Comparison of ENCODE assay signal across 20 cellular contexts in genomic region chr15:64197425-64197824, GRCh38. TPM values are rescaled to one million over a fixed set of nuclear protein-coding genes. Genes with fewer than 3 reads are reported as not detected.
DNase-seq lines count a peak whose midpoint lies in the region; ATAC-seq and TF ChIP-seq lines count a peak whose summit lies in the region.
"Had no signal": no experiment of that assay in that cellular context is flagged by ENCODE, and none has a peak within 500 bp of the region (broad histone marks: within the 10 kb centered on the region; RNA-seq: fewer than 3 reads in every experiment).

No MANE protein-coding gene starts in this region.

- H3K36me3 ChIP-seq in A673 (ENCODE audit: insufficient read depth, low read length, poor library complexity, severe bottlenecking), result peaks cover 8% of the 10 kb centered on the region
- H3K36me3 ChIP-seq in BE2C, result peaks cover 7% of the 10 kb centered on the region; the same call in 1 of the 2 replicates

- H3K27ac ChIP-seq in A673 (ENCODE audit: low read depth, low read length, poor library complexity, severe bottlenecking), result peak overlapping the region; percentile 61
- H3K27ac ChIP-seq in right cardiac atrium (ENCODE audit: low read length), result no peak overlapping the region
- H3K27ac ChIP-seq: esophagus muscularis mucosa, heart right ventricle, SK-N-MC had no signal

- peak; percentile 91 for DNase-seq in A673 (ENCODE audit: low spot score)
- DNase-seq in BE2C, result peak; percentile 20
- DNase-seq in right cardiac atrium, result no peak
- DNase-seq in progenitor cell of endocrine pancreas (ENCODE audit: low spot score, unreplicated experiment), result no peak
- DNase-seq in SK-N-DZ (ENCODE audit: low spot score), result no peak
- DNase-seq in middle frontal gyrus (ENCODE audit: extremely low spot score, low spot score), result no peak
- DNase-seq: activated CD4-positive, alpha-beta memory T cell treated with anti-CD3 and anti-CD28 coated beads for 36 hours; AML-193; amygdala; H9; heart right ventricle; NCI-H146; NK-92 treated with Interleukin-12 subunit alpha and Interleukin-12 subunit beta, amount 100 ng/mL, for 24 hours had no signal

- TF ChIP-seq CTCF in A673 (conservative IDR thresholded peaks at IDR 0.05; ENCODE audit: low read depth, low read length), result no peak
- TF ChIP-seq CTCF in BE2C (IDR thresholded peaks at IDR 0.05; ENCODE audit: low read depth, low read length), result no peak
- TF ChIP-seq CTCF in progenitor cell of endocrine pancreas (IDR thresholded peaks at IDR 0.05; ENCODE audit: unreplicated experiment), result no peak

- H3K4me1 Mint-ChIP-seq in activated T-helper 17 cell treated with anti-CD3 and anti-CD28 coated beads, Interleukin-2, amount 50 U/mL, for 72 hours, result no peaks in the 10 kb centered on the region
- peaks cover 1% of the 10 kb centered on the region for H3K4me1 Mint-ChIP-seq in progenitor cell of endocrine pancreas (ENCODE audit: low read depth)
- H3K4me1 Mint-ChIP-seq: central memory CD8-positive, alpha-beta T cell had no signal

- H3K9me3 ChIP-seq in A673 (ENCODE audit: low read depth, low read length, poor library complexity, severe bottlenecking) (no peaks in the 10 kb centered on the region), BE2C (no peaks in the 10 kb centered on the region), right cardiac atrium (ENCODE audit: control insufficient read depth, low read length) (no peaks in the 10 kb centered on the region)
- H3K9me3 ChIP-seq: esophagus muscularis mucosa, heart right ventricle had no signal

- BruUV-seq in A673 (replicated peaks; lab: Mats Ljungman, UMichigan), result no TSS peak

- no peak overlapping the region for H3K4me3 Mint-ChIP-seq in activated T-helper 17 cell treated with anti-CD3 and anti-CD28 coated beads, Interleukin-2, amount 50 U/mL, for 72 hours
- no peak overlapping the region for H3K4me3 Mint-ChIP-seq in progenitor cell of endocrine pancreas (ENCODE audit: low read depth)
- H3K4me3 Mint-ChIP-seq: activated CD4-positive, alpha-beta memory T cell treated with anti-CD3 and anti-CD28 coated beads for 36 hours; central memory CD8-positive, alpha-beta T cell; H9; T-helper 2 cell treated with Interferon-gamma antibody and Interleukin-4, amounts not matched to agents 5 μg/mL and 100 μg/mL, for 36 hours had no signal

- H3K4me3 ChIP-seq in A673 (ENCODE audit: low read depth, low read length, poor library complexity, severe bottlenecking) (no peak overlapping the region), BE2C (ENCODE audit: low read depth, low read length) (peak overlapping the region; percentile 10; the same call in 1 of the 2 replicates), right cardiac atrium (ENCODE audit: low read length) (no peak overlapping the region)
- H3K4me3 ChIP-seq: esophagus muscularis mucosa, heart right ventricle, K562, SK-N-MC had no signal

- H3K4me1 ChIP-seq in A673 (ENCODE audit: insufficient read depth, low read length, poor library complexity, severe bottlenecking), result peaks cover 22% of the 10 kb centered on the region
- peaks cover 21% of the 10 kb centered on the region for H3K4me1 ChIP-seq in BE2C
- H3K4me1 ChIP-seq in right cardiac atrium (ENCODE audit: control insufficient read depth, insufficient read depth, low read length), result peaks cover 2% of the 10 kb centered on the region

- no peaks in the 10 kb centered on the region for H3K27me3 Mint-ChIP-seq in activated T-helper 17 cell treated with anti-CD3 and anti-CD28 coated beads, Interleukin-2, amount 50 U/mL, for 72 hours
- H3K27me3 Mint-ChIP-seq in progenitor cell of endocrine pancreas, result no peaks in the 10 kb centered on the region
- H3K27me3 Mint-ChIP-seq: activated CD4-positive, alpha-beta memory T cell treated with anti-CD3 and anti-CD28 coated beads for 36 hours; central memory CD8-positive, alpha-beta T cell had no signal

- no peaks in the 10 kb centered on the region for H3K9me3 Mint-ChIP-seq in activated T-helper 17 cell treated with anti-CD3 and anti-CD28 coated beads, Interleukin-2, amount 50 U/mL, for 72 hours
- no peaks in the 10 kb centered on the region for H3K9me3 Mint-ChIP-seq in progenitor cell of endocrine pancreas (ENCODE audit: low read depth)
- H3K9me3 Mint-ChIP-seq: activated CD4-positive, alpha-beta memory T cell treated with anti-CD3 and anti-CD28 coated beads for 36 hours; central memory CD8-positive, alpha-beta T cell; H9; T-helper 2 cell treated with Interferon-gamma antibody and Interleukin-4, amounts not matched to agents 5 μg/mL and 100 μg/mL, for 36 hours had no signal

- CTCF ChIA-PET in A673 (lab: Charles Lee), result interaction anchor here (0.6 kb wide), 1 partner anchor 22 kb away, joined by 12 read pairs; no protein-coding TSS in a partner anchor

- H3K27me3 ChIP-seq in A673 (replicated peaks; ENCODE audit: insufficient read depth, low read depth, low read length, poor library complexity), result no peaks in the 10 kb centered on the region
- H3K27me3 ChIP-seq in BE2C, result no peaks in the 10 kb centered on the region
- no peaks in the 10 kb centered on the region for H3K27me3 ChIP-seq in right cardiac atrium (ENCODE audit: control insufficient read depth, insufficient read depth)
- H3K27me3 ChIP-seq: esophagus muscularis mucosa, heart right ventricle had no signal

- intact Hi-C loops in A673 (cut with micrococcal nuclease; ENCODE audit: unreplicated experiment), result no loop called here
- intact Hi-C loops in right cardiac atrium (cut with DNase I), result no loop called here

- H3K27ac Mint-ChIP-seq in activated T-helper 17 cell treated with anti-CD3 and anti-CD28 coated beads, Interleukin-2, amount 50 U/mL, for 72 hours, result peak overlapping the region; percentile 3
- H3K27ac Mint-ChIP-seq in progenitor cell of endocrine pancreas, result no peak overlapping the region
- H3K27ac Mint-ChIP-seq: activated CD4-positive, alpha-beta memory T cell treated with anti-CD3 and anti-CD28 coated beads for 36 hours; H9; T-helper 2 cell treated with Interferon-gamma antibody and Interleukin-4, amounts not matched to agents 5 μg/mL and 100 μg/mL, for 36 hours had no signal

- peaks cover 79% of the 10 kb centered on the region for H3K36me3 Mint-ChIP-seq in activated T-helper 17 cell treated with anti-CD3 and anti-CD28 coated beads, Interleukin-2, amount 50 U/mL, for 72 hours (ENCODE audit: low read depth)
- H3K36me3 Mint-ChIP-seq in progenitor cell of endocrine pancreas (ENCODE audit: insufficient read depth), result peaks cover 7% of the 10 kb centered on the region

- no peak for ATAC-seq in activated T-helper 17 cell treated with anti-CD3 and anti-CD28 coated beads, Interleukin-2, amount 50 U/mL, for 72 hours (replicated peaks)
- ATAC-seq in right cardiac atrium (peak; percentile 48 to 68), GM19452 (IDR thresholded peaks at IDR 0.05; ENCODE audit: unreplicated experiment) (no peak)
- ATAC-seq: K562 had no signal

- 58% methylated on average over 1 of the region's 1 CpG for WGBS in right cardiac atrium

- POLR2A ChIA-PET in A673 (lab: Charles Lee; ENCODE audit: low non-redundant PET), result interaction anchor here (0.6 kb wide), 1 partner anchor 19 kb away, joined by 10 read pairs; no protein-coding TSS in a partner anchor

RNA-seq across cellular contexts. Expression of gene PPIB, which starts 34.6 kb away (rescaled TPM):
- total RNA-seq in A673 (2021) (410 and 416 TPM in 2 replicates), right cardiac atrium (100 to 1,000 TPM; 131 to 263 (median 186) TPM), progenitor cell of endocrine pancreas (491 and 499 TPM in 2 replicates)
- 1,035 TPM for polyA plus RNA-seq in BE2C (2012; ENCODE audit: insufficient read depth, insufficient read length, low read depth)
- 100 to 1,000 TPM; 194 to 363 TPM for total RNA-seq in activated T-helper 17 cell treated with anti-CD3 and anti-CD28 coated beads, Interleukin-2, amount 50 U/mL, for 72 hours
- polyA plus RNA-seq in right cardiac atrium, result 209 TPM
- polyA plus RNA-seq in SK-N-DZ (2014; cell fraction: cytosol; rRNA removed), result 388 and 415 TPM in 2 replicates
- 154 and 174 TPM in 2 replicates for polyA plus RNA-seq in SK-N-DZ (2014; cell fraction: nucleus; rRNA removed)

RNA-seq across cellular contexts. Expression of gene SNX22, which starts 45.9 kb away (rescaled TPM):
- 2.6 and 2.7 TPM in 2 replicates for total RNA-seq in A673 (2021)
- polyA plus RNA-seq in BE2C (2012; ENCODE audit: insufficient read depth, insufficient read length, low read depth), result 2.1 TPM
- total RNA-seq in activated T-helper 17 cell treated with anti-CD3 and anti-CD28 coated beads, Interleukin-2, amount 50 U/mL, for 72 hours, result under 1 TPM; 0.26 to 0.77 TPM
- total RNA-seq in right cardiac atrium, result 100 to 1,000 TPM in 1 of 4 donors, 10 to 100 TPM in 3; 56.2 to 114 (median 62.6) TPM
- 74.0 TPM for polyA plus RNA-seq in right cardiac atrium
- total RNA-seq in progenitor cell of endocrine pancreas, result 7.3 and 8.1 TPM in 2 replicates
- polyA plus RNA-seq in SK-N-DZ (2014; cell fraction: cytosol; rRNA removed), result 4.5 and 6.9 TPM in 2 replicates
- 22.6 and 27.8 TPM in 2 replicates for polyA plus RNA-seq in SK-N-DZ (2014; cell fraction: nucleus; rRNA removed)

Comparison
In these comparisons a context has a peak if more than half of its experiments do, and no peak if none do; other contexts are left out.
1. DNase-seq: peak in A673 (single experiment) and BE2C (single experiment); none in right cardiac atrium (0 of 3), progenitor cell of endocrine pancreas (single experiment), SK-N-DZ (single experiment) and middle frontal gyrus (single experiment).
2. ATAC-seq: peak in right cardiac atrium (2 of 2); none in activated T-helper 17 cell treated with anti-CD3 and anti-CD28 coated beads, Interleukin-2, amount 50 U/mL, for 72 hours (single experiment) and GM19452 (single experiment).